ENCODE assay signal across 1 cellular context in genomic region chr17:7251330-7252175, GRCh38.
TF ChIP-seq lines count a peak whose summit lies in the region.

Gene CTDNEP1 (minus strand): TSS chr17:7251734. CDS start chr17:7251296, 438 bp downstream.

TF ChIP-seq in GM12878, 131 proteins besides CTCF, POLR2A, EP300 and RAD21 (continued from another document and continues in another):
- TF ChIP-seq POLR2AphosphoS2 (IDR thresholded peaks at IDR 0.05; ENCODE audit: low read depth, low read length) = no peak
- TF ChIP-seq NFYA (IDR thresholded peaks at IDR 0.05; ENCODE audit: borderline replicate concordance, low read depth, low read length) = no peak
- peak; percentile 87 for TF ChIP-seq NR2C1 (IDR thresholded peaks at IDR 0.05)
- peak; percentile 84 for TF ChIP-seq ELK1 (IDR thresholded peaks at IDR 0.05; ENCODE audit: low read depth, low read length)
- no peak for TF ChIP-seq NR2F1 (conservative IDR thresholded peaks at IDR 0.05)
- TF ChIP-seq ZBTB11 (CRISPR knock-in tag; IDR thresholded peaks at IDR 0.05) = peak; percentile 20; the same call in 1 of the 2 replicates
- peak; percentile 93 for TF ChIP-seq GABPA (IDR thresholded peaks at IDR 0.05; ENCODE audit: low read depth)
- no peak for TF ChIP-seq ZBTB4 (CRISPR knock-in tag; IDR thresholded peaks at IDR 0.05)
- TF ChIP-seq ZBTB40 (IDR thresholded peaks at IDR 0.05; ENCODE audit: borderline replicate concordance) = peak; percentile 93
- no peak for TF ChIP-seq ATF2 (IDR thresholded peaks at IDR 0.05; ENCODE audit: low read length)
- TF ChIP-seq CEBPZ (IDR thresholded peaks at IDR 0.05; ENCODE audit: low read depth, low read length) = no peak
- TF ChIP-seq CREB1 (IDR thresholded peaks at IDR 0.05; ENCODE audit: low read depth) = peak; percentile 92
- peak; percentile 50; the same call in 1 of the 2 replicates for TF ChIP-seq MXI1 (IDR thresholded peaks at IDR 0.05; ENCODE audit: low read depth, low read length)
- TF ChIP-seq CHD2 (IDR thresholded peaks at IDR 0.05; ENCODE audit: borderline replicate concordance, low read depth, low read length) = peak; percentile 47; the same call in 1 of the 2 replicates
- 0 out of 2 replicates have a peak, but pooled peaks have one; percentile 19 for TF ChIP-seq RUNX3 (IDR thresholded peaks at IDR 0.05; ENCODE audit: low read length)
- no peak for TF ChIP-seq SREBF2 (IDR thresholded peaks at IDR 0.05; ENCODE audit: low read length)
- no peak for TF ChIP-seq SUPT20H (IDR thresholded peaks at IDR 0.05; ENCODE audit: borderline replicate concordance, control insufficient read depth, low read depth, low read length)
- TF ChIP-seq RB1 (IDR thresholded peaks at IDR 0.05; ENCODE audit: borderline replicate concordance) = no peak
- TF ChIP-seq LARP7 (IDR thresholded peaks at IDR 0.05) = peak; percentile 38; the same call in 1 of the 2 replicates
- no peak for TF ChIP-seq FOXK2 (IDR thresholded peaks at IDR 0.05)
- TF ChIP-seq BACH1 (IDR thresholded peaks at IDR 0.05; ENCODE audit: borderline replicate concordance) = peak; percentile 36; the same call in 1 of the 2 replicates
- peak; percentile 65; the same call in 1 of the 2 replicates for TF ChIP-seq PKNOX1 (IDR thresholded peaks at IDR 0.05)
- no peak for TF ChIP-seq SMAD1 (IDR thresholded peaks at IDR 0.05; ENCODE audit: low read depth, partially characterized antibody)
- TF ChIP-seq MEF2A (IDR thresholded peaks at IDR 0.05; ENCODE audit: insufficient read depth, low read depth, low read length) = no peak
- TF ChIP-seq USF1 (IDR thresholded peaks at IDR 0.05; ENCODE audit: borderline replicate concordance, extremely low read length, insufficient read depth, low read depth, low read length) = no peak
- TF ChIP-seq SUZ12 (IDR thresholded peaks at IDR 0.05; ENCODE audit: unreplicated experiment) = no peak
- no peak for TF ChIP-seq ZZZ3 (IDR thresholded peaks at IDR 0.05; ENCODE audit: control insufficient read depth, insufficient read length, low read depth)
- TF ChIP-seq CHD4 (IDR thresholded peaks at IDR 0.05) = no peak
- no peak for TF ChIP-seq CEBPB (IDR thresholded peaks at IDR 0.05; ENCODE audit: borderline replicate concordance in 1 of 2, low read depth in 2 of 2, low read length in 2 of 2)
- no peak for TF ChIP-seq CBX5 (IDR thresholded peaks at IDR 0.05; ENCODE audit: low read depth)
- peak; percentile 10; the same call in 1 of the 2 replicates for TF ChIP-seq POLR2AphosphoS5 (IDR thresholded peaks at IDR 0.05; ENCODE audit: low read length)
- peak; percentile 33; the same call in 1 of the 2 replicates for TF ChIP-seq PAX5 (IDR thresholded peaks at IDR 0.05; ENCODE audit: borderline replicate concordance, low read depth, low read length)
- TF ChIP-seq USF2 (IDR thresholded peaks at IDR 0.05; ENCODE audit: borderline replicate concordance, low read depth, low read length) = no peak
- no peak for TF ChIP-seq SMC3 (IDR thresholded peaks at IDR 0.05; ENCODE audit: borderline replicate concordance, low read length)
